ENCODE assay signal across 8 cellular contexts in the genomic region with DNA sequence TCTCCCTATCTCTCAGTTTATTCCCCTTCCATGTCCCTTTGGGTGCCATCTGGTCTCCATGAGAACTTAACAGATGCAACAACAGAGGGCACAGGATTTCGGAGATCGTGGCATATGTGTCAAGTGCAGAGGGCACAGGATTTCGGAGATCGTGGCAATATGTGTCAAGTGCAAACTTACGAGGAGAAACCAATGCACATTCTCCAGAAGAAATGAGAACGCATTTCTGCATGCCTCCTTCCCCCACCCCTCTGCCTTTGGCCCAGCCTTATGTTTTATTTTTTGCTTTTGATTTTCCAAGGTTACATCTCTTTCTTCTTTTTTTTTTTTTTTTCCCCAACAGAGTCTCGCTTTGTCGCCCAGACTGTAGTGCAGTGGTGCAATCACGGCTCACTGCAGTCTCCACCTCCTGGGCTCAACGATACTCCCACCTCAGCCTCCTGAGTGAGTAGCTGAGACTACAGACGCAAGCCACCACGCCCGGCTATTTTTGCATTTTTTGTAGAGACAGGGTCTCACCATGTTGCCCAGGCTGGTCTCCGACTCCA. TPM values are rescaled to one million over a fixed set of nuclear protein-coding genes. Genes with fewer than 3 reads are reported as not detected.
DNase-seq lines count a peak whose midpoint lies in the region; ATAC-seq, FAIRE-seq and TF ChIP-seq lines count a peak whose summit lies in the region.

No MANE protein-coding gene starts in this region.

- no peaks in the 10 kb centered on the region for H3K27me3 ChIP-seq in astrocyte (ENCODE audit: insufficient read depth, low read length)

- no peaks in the 10 kb centered on the region for H3K9me3 Mint-ChIP-seq in astrocyte (ENCODE audit: unreplicated experiment)
- H3K9me3 Mint-ChIP-seq in stimulated activated effector memory CD8-positive, alpha-beta T cell treated with anti-CD3 and anti-CD28 coated beads, Interleukin-12 subunit alpha, Interleukin-12 subunit beta, amount 100 ng/mL, for 72 hours: no peaks in the 10 kb centered on the region

- H3K4me1 ChIP-seq in astrocyte (ENCODE audit: insufficient read depth, low read length): peaks cover 4% of the 10 kb centered on the region
- no peaks in the 10 kb centered on the region for H3K4me1 ChIP-seq in kidney (ENCODE audit: control insufficient read depth in 1 of 2, insufficient read depth in 1 of 2, low read depth in 1 of 2, low read length in 2 of 2)

- DNase-seq in NCI-H524 (lab: John Stamatoyannopoulos, UW) (peak; percentile 67 to 84), astrocyte (ENCODE audit: low read depth) (no peak), kidney (no peak), GM13977 (ENCODE audit: low spot score) (no peak), NCI-H2081 treated with DMSO at 0.1 percent for 48 hours (lab: John Stamatoyannopoulos, UW) (no peak), NCI-H345 treated with DMSO at 0.1 percent for 48 hours (lab: John Stamatoyannopoulos, UW; ENCODE audit: unreplicated experiment) (no peak)
- DNase-seq in stimulated activated effector memory CD8-positive, alpha-beta T cell treated with anti-CD3 and anti-CD28 coated beads, Interleukin-12 subunit alpha, Interleukin-12 subunit beta, amount 100 ng/mL, for 72 hours (ENCODE audit: low spot score in 2 of 2): peak in 1 of 2 donors; percentile 65

- ATAC-seq in GM19452 (IDR thresholded peaks at IDR 0.05; ENCODE audit: unreplicated experiment): peak; percentile 11
- ATAC-seq in stimulated activated effector memory CD8-positive, alpha-beta T cell treated with anti-CD3 and anti-CD28 coated beads, Interleukin-12 subunit alpha, Interleukin-12 subunit beta, amount 100 ng/mL, for 72 hours: peak; percentile 51

- FAIRE-seq in astrocyte (lab: Jason Lieb, UNC) (no peak), kidney (lab: Jason Lieb, UNC) (no peak)

- peak overlapping the region; percentile 78 for H3K4me3 ChIP-seq in astrocyte (ENCODE audit: insufficient read depth, low read depth, low read length)
- peak overlapping the region; percentile 78 to 83 for H3K4me3 ChIP-seq in kidney (ENCODE audit: low read length in 2 of 2)

- TF ChIP-seq CTCF in astrocyte (IDR thresholded peaks at IDR 0.05; ENCODE audit: insufficient read depth, low read depth, low read length) (no peak), kidney (IDR thresholded peaks at IDR 0.05; ENCODE audit: borderline replicate concordance, extremely low read depth, insufficient read depth) (no peak), GM13977 (IDR thresholded peaks at IDR 0.05; ENCODE audit: extremely low read depth, insufficient read depth, missing control alignments) (no peak)

- intact Hi-C loops in kidney (cut with DNase I): no loop called here

- H3K9me3 ChIP-seq in astrocyte (ENCODE audit: insufficient read depth, low read depth, low read length) (no peaks in the 10 kb centered on the region), kidney (ENCODE audit: control insufficient read depth in 1 of 2, low read length in 2 of 2) (no peaks in the 10 kb centered on the region)

- peak overlapping the region; percentile 95 for H3K4me3 Mint-ChIP-seq in astrocyte (ENCODE audit: unreplicated experiment)
- H3K4me3 Mint-ChIP-seq in stimulated activated effector memory CD8-positive, alpha-beta T cell treated with anti-CD3 and anti-CD28 coated beads, Interleukin-12 subunit alpha, Interleukin-12 subunit beta, amount 100 ng/mL, for 72 hours: peak overlapping the region; percentile 91

- H3K36me3 ChIP-seq in astrocyte (ENCODE audit: insufficient read depth, low read length) (no peaks in the 10 kb centered on the region), kidney (ENCODE audit: control insufficient read depth in 1 of 2, insufficient read depth in 2 of 2, low read length in 2 of 2) (no peaks in the 10 kb centered on the region)

- peak overlapping the region; percentile 92 for H3K4me2 ChIP-seq in astrocyte (ENCODE audit: low read length)

- H3K9ac ChIP-seq in astrocyte (ENCODE audit: low read length) (peak overlapping the region; percentile 91), kidney (ENCODE audit: low read length in 2 of 2) (peak overlapping the region; percentile 76 to 77)

- no peaks in the 10 kb centered on the region for H4K20me1 ChIP-seq in astrocyte (ENCODE audit: insufficient read depth, low read length)

- H2AFZ ChIP-seq in astrocyte (ENCODE audit: low read depth, low read length): peak overlapping the region; percentile 85

- peak overlapping the region; percentile 98 for H3K27ac Mint-ChIP-seq in astrocyte (ENCODE audit: unreplicated experiment)
- H3K27ac Mint-ChIP-seq in stimulated activated effector memory CD8-positive, alpha-beta T cell treated with anti-CD3 and anti-CD28 coated beads, Interleukin-12 subunit alpha, Interleukin-12 subunit beta, amount 100 ng/mL, for 72 hours: peak overlapping the region; percentile 99

- H3K79me2 ChIP-seq in astrocyte (ENCODE audit: insufficient read depth, low read length): peaks cover 4% of the 10 kb centered on the region

- H3K36me3 Mint-ChIP-seq in astrocyte (ENCODE audit: low read depth, unreplicated experiment): peaks cover 9% of the 10 kb centered on the region
- H3K36me3 Mint-ChIP-seq in stimulated activated effector memory CD8-positive, alpha-beta T cell treated with anti-CD3 and anti-CD28 coated beads, Interleukin-12 subunit alpha, Interleukin-12 subunit beta, amount 100 ng/mL, for 72 hours: peaks cover 26% of the 10 kb centered on the region

- no peaks in the 10 kb centered on the region for H3K27me3 Mint-ChIP-seq in astrocyte (ENCODE audit: low read depth, unreplicated experiment)

- peaks cover 4% of the 10 kb centered on the region for H3K4me1 Mint-ChIP-seq in astrocyte (ENCODE audit: low read depth, unreplicated experiment)
- H3K4me1 Mint-ChIP-seq in stimulated activated effector memory CD8-positive, alpha-beta T cell treated with anti-CD3 and anti-CD28 coated beads, Interleukin-12 subunit alpha, Interleukin-12 subunit beta, amount 100 ng/mL, for 72 hours: peaks cover 38% of the 10 kb centered on the region

- in situ Hi-C loops in GM13977 (cut with MboI; ENCODE audit: low pct_unique_long_range_greater_than_20kb, low sequenced_read_pairs, unreplicated experiment): no loop called here

- peak overlapping the region; percentile 86 for H3K27ac ChIP-seq in astrocyte (ENCODE audit: low read depth, low read length)
- peak overlapping the region; percentile 88 to 95 for H3K27ac ChIP-seq in kidney (ENCODE audit: low read depth in 2 of 2, low read length in 2 of 2)

RNA-seq across cellular contexts. Expression of a gene that starts 0.6 kb away (rescaled TPM):
- total RNA-seq in astrocyte: 7.7 and 7.9 TPM in 2 replicates
- 9.3 TPM for total RNA-seq in kidney
- 1.9 TPM for polyA plus RNA-seq in kidney (ENCODE audit: insufficient read depth, low read depth, low replicate concordance)

RNA-seq across cellular contexts. Expression of a gene that starts 53.3 kb away (rescaled TPM):
- total RNA-seq in astrocyte (168 and 169 TPM in 2 replicates), kidney (88.5 TPM)
- 36.0 TPM for polyA plus RNA-seq in kidney (ENCODE audit: insufficient read depth, low read depth, low replicate concordance)

RNA-seq across cellular contexts. Expression of a gene that starts 54.3 kb away (rescaled TPM):
- total RNA-seq in astrocyte (6.7 and 7.7 TPM in 2 replicates), kidney (10.3 TPM)
- polyA plus RNA-seq in kidney (ENCODE audit: insufficient read depth, low read depth, low replicate concordance): 2.6 TPM

Comparison
In these comparisons a context has a peak if more than half of its experiments do, and no peak if none do; other contexts are left out.
1. DNase-seq: peak in NCI-H524 (2 of 2); none in astrocyte (single experiment), kidney (single experiment), GM13977 (single experiment), NCI-H2081 treated with DMSO at 0.1 percent for 48 hours (single experiment) and NCI-H345 treated with DMSO at 0.1 percent for 48 hours (single experiment).